26 cellular contexts compared by ENCODE assay signal in the genomic region with DNA sequence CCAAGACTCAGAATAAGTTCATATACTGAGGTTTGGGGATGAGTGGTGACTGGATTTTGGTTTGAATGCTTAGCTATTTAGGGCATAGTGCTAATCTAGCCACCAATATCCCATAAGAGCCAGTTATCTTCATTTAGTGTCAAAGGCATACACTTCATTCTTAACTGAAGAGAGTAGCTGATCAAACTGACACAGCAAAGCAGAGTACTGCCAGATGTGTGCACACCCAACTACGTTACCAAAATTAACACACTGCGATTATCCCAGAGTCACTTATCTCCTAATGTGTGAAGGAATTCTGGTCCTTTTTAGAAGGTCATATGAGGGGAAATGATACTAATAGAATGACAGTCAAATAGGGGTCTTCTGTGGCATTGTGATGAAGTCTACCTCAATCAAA. TPM values are rescaled to one million over a fixed set of nuclear protein-coding genes. Genes with fewer than 3 reads are reported as not detected.
"Had no signal": no experiment of that assay in that cellular context is flagged by ENCODE, and none has a peak within 500 bp of the region (broad histone marks: within the 10 kb centered on the region; RNA-seq: fewer than 3 reads in every experiment).

No MANE protein-coding gene starts in this region.

- DNase-seq: activated CD4-positive, alpha-beta memory T cell treated with anti-CD3 and anti-CD28 coated beads, Interleukin-2, amount 10 ng/mL, durations not matched to agents 7 days and 5 days; activated CD4-positive, alpha-beta T cell treated with anti-CD3 and anti-CD28 coated beads for 36 hours; activated CD4-positive, alpha-beta T cell treated with anti-CD3 and anti-CD28 coated beads, Interleukin-2, amount 50 U/mL, for 1 hour; activated gamma-delta T cell treated with Interleukin-2 at 50 U/mL for 16 hours; activated naive CD4-positive, alpha-beta T cell treated with anti-CD3 and anti-CD28 coated beads, Interleukin-2, amount 10 ng/mL, durations not matched to agents 7 days and 5 days; activated naive CD8-positive, alpha-beta T cell treated with anti-CD3 and anti-CD28 coated beads for 36 hours; activated T-cell treated with anti-CD3 and anti-CD28 coated beads for 4 hours; activated T-cell treated with anti-CD3 and anti-CD28 coated beads, Interleukin-2, amount 50 U/mL, for 48 hours; brain microvascular endothelial cell; KG1; NCI-H1092; NCI-H1417 treated with DMSO at 0.1 percent for 48 hours; NCI-H1694; NCI-H2029 treated with DMSO at 0.1 percent for 48 hours; NCI-H345; NCI-H510A; NCI-H526 treated with DMSO at 0.1 percent for 48 hours; NCI-H82; RPMI8226; SHP77; WERI-Rb-1 had no signal

- H3K4me3 ChIP-seq: SJSA1 had no signal

- H3K27ac Mint-ChIP-seq: activated CD4-positive, alpha-beta memory T cell treated with anti-CD3 and anti-CD28 coated beads, Interleukin-2, amount 10 ng/mL, durations not matched to agents 7 days and 5 days; activated CD4-positive, alpha-beta T cell treated with anti-CD3 and anti-CD28 coated beads for 36 hours; activated naive CD4-positive, alpha-beta T cell treated with anti-CD3 and anti-CD28 coated beads, Interleukin-2, amount 10 ng/mL, durations not matched to agents 7 days and 5 days; activated naive CD8-positive, alpha-beta T cell treated with anti-CD3 and anti-CD28 coated beads for 36 hours; activated T-helper 17 cell treated with anti-CD3 and anti-CD28 coated beads, Interleukin-2, amount 50 U/mL, for 72 hours; IgD-negative memory B cell; T-helper 1 cell treated with Interleukin-12 subunit alpha and Interleukin-12 subunit beta and Interleukin-4 antibody, amounts not matched to agents 30 μg/mL and 1 μg/mL, for 36 hours had no signal

- H3K36me3 ChIP-seq: brain microvascular endothelial cell, SJSA1, WERI-Rb-1 had no signal

- H3K27ac ChIP-seq: brain microvascular endothelial cell, SJSA1, WERI-Rb-1 had no signal

- ATAC-seq: activated CD4-positive, alpha-beta T cell treated with anti-CD3 and anti-CD28 coated beads for 36 hours; activated T-helper 17 cell treated with anti-CD3 and anti-CD28 coated beads, Interleukin-2, amount 50 U/mL, for 72 hours; Panc1 had no signal

- H3K27me3 Mint-ChIP-seq: activated CD4-positive, alpha-beta memory T cell treated with anti-CD3 and anti-CD28 coated beads, Interleukin-2, amount 10 ng/mL, durations not matched to agents 7 days and 5 days; activated CD4-positive, alpha-beta T cell treated with anti-CD3 and anti-CD28 coated beads for 36 hours; activated naive CD4-positive, alpha-beta T cell treated with anti-CD3 and anti-CD28 coated beads, Interleukin-2, amount 10 ng/mL, durations not matched to agents 7 days and 5 days; IgD-negative memory B cell had no signal

- H3K9me3 Mint-ChIP-seq: activated CD4-positive, alpha-beta memory T cell treated with anti-CD3 and anti-CD28 coated beads, Interleukin-2, amount 10 ng/mL, durations not matched to agents 7 days and 5 days; activated naive CD4-positive, alpha-beta T cell treated with anti-CD3 and anti-CD28 coated beads, Interleukin-2, amount 10 ng/mL, durations not matched to agents 7 days and 5 days; activated naive CD8-positive, alpha-beta T cell treated with anti-CD3 and anti-CD28 coated beads for 36 hours; activated T-helper 17 cell treated with anti-CD3 and anti-CD28 coated beads, Interleukin-2, amount 50 U/mL, for 72 hours; T-helper 1 cell treated with Interleukin-12 subunit alpha and Interleukin-12 subunit beta and Interleukin-4 antibody, amounts not matched to agents 30 μg/mL and 1 μg/mL, for 36 hours had no signal

- H3K36me3 Mint-ChIP-seq: activated naive CD4-positive, alpha-beta T cell treated with anti-CD3 and anti-CD28 coated beads, Interleukin-2, amount 10 ng/mL, durations not matched to agents 7 days and 5 days; activated naive CD8-positive, alpha-beta T cell treated with anti-CD3 and anti-CD28 coated beads for 36 hours; IgD-negative memory B cell had no signal

- H3K27me3 ChIP-seq: brain microvascular endothelial cell, SJSA1 had no signal

- H3K9me3 ChIP-seq: SJSA1 had no signal

- H3K4me1 Mint-ChIP-seq: activated CD4-positive, alpha-beta memory T cell treated with anti-CD3 and anti-CD28 coated beads, Interleukin-2, amount 10 ng/mL, durations not matched to agents 7 days and 5 days; activated CD4-positive, alpha-beta T cell treated with anti-CD3 and anti-CD28 coated beads for 36 hours; activated naive CD4-positive, alpha-beta T cell treated with anti-CD3 and anti-CD28 coated beads, Interleukin-2, amount 10 ng/mL, durations not matched to agents 7 days and 5 days; activated naive CD8-positive, alpha-beta T cell treated with anti-CD3 and anti-CD28 coated beads for 36 hours; activated T-helper 17 cell treated with anti-CD3 and anti-CD28 coated beads, Interleukin-2, amount 50 U/mL, for 72 hours; IgD-negative memory B cell had no signal

- H3K4me3 Mint-ChIP-seq: activated CD4-positive, alpha-beta memory T cell treated with anti-CD3 and anti-CD28 coated beads, Interleukin-2, amount 10 ng/mL, durations not matched to agents 7 days and 5 days; activated CD4-positive, alpha-beta T cell treated with anti-CD3 and anti-CD28 coated beads for 36 hours; activated naive CD4-positive, alpha-beta T cell treated with anti-CD3 and anti-CD28 coated beads, Interleukin-2, amount 10 ng/mL, durations not matched to agents 7 days and 5 days; activated naive CD8-positive, alpha-beta T cell treated with anti-CD3 and anti-CD28 coated beads for 36 hours; activated T-helper 17 cell treated with anti-CD3 and anti-CD28 coated beads, Interleukin-2, amount 50 U/mL, for 72 hours; IgD-negative memory B cell; T-helper 1 cell treated with Interleukin-12 subunit alpha and Interleukin-12 subunit beta and Interleukin-4 antibody, amounts not matched to agents 30 μg/mL and 1 μg/mL, for 36 hours had no signal

RNA-seq across cellular contexts. Expression of a gene that starts 10.3 kb away (rescaled TPM):
- polyA plus RNA-seq: IgD-negative memory B cell had no signal
